In genomic region chr5:177304392-177305119, GRCh38 we compare ENCODE assay signal across 6 cellular contexts. TPM values are rescaled to one million over a fixed set of nuclear protein-coding genes. Genes with fewer than 3 reads are reported as not detected.
DNase-seq lines count a peak whose midpoint lies in the region; ATAC-seq and TF ChIP-seq lines count a peak whose summit lies in the region.

No MANE protein-coding gene starts in this region.

- H3K9me2 ChIP-seq in OCI-LY7 (ENCODE audit: insufficient read depth, low read length) = no peaks in the 10 kb centered on the region

- H3K4me3 ChIP-seq in OCI-LY7 (ENCODE audit: low read depth, low read length, poor library complexity, severe bottlenecking) (peak overlapping the region; percentile 100), fibroblast of the aortic adventitia (ENCODE audit: low read depth, low read length) (peak overlapping the region; percentile 94), tibial nerve (peak overlapping the region; percentile 56 to 94 (median 74))

- H2AFZ ChIP-seq in OCI-LY7 (ENCODE audit: low read length) = no peak overlapping the region

- H4K20me1 ChIP-seq in OCI-LY7 (ENCODE audit: insufficient read depth, low read length) = peaks cover 19% of the 10 kb centered on the region

- no peaks in the 10 kb centered on the region for H3K27me3 ChIP-seq in tibial nerve

- POLR2A ChIA-PET in OCI-LY7 (lab: Charles Lee) = interaction anchor here (0.6 to 1.0 kb wide), 2 partner anchors 71 to 191 kb away, joined by 3 to 4 read pairs; no protein-coding TSS in a partner anchor

- DNase-seq in OCI-LY7 (ENCODE audit: low spot score) (peak; percentile 31), fibroblast of the aortic adventitia (ENCODE audit: low read depth) (peak; percentile 21), tibial nerve (ENCODE audit: low spot score in 2 of 2) (no peak), NCI-H510A (lab: John Stamatoyannopoulos, UW) (no peak)

- H3K9me3 ChIP-seq in OCI-LY7 (ENCODE audit: low read length) (no peaks in the 10 kb centered on the region), tibial nerve (no peaks in the 10 kb centered on the region)

- TF ChIP-seq CTCF in C4-2B (conservative IDR thresholded peaks at IDR 0.05) (no peak), OCI-LY7 (conservative IDR thresholded peaks at IDR 0.05; ENCODE audit: low read length) (no peak), fibroblast of the aortic adventitia (IDR thresholded peaks at IDR 0.05; ENCODE audit: insufficient read depth, low read length) (no peak), tibial nerve (IDR thresholded peaks at IDR 0.05) (no peak)

- peak overlapping the region; percentile 92 for H3K27ac ChIP-seq in C4-2B
- H3K27ac ChIP-seq in OCI-LY7 (ENCODE audit: low read depth, low read length, poor library complexity, severe bottlenecking) = peak overlapping the region; percentile 68
- H3K27ac ChIP-seq in tibial nerve = peak overlapping the region in 2 of 4 donors; percentile 87 to 89

- no TSS peak for BruUV-seq in OCI-LY7 (replicated peaks; lab: Mats Ljungman, UMichigan)

- intact Hi-C loops in OCI-LY7 (cut with micrococcal nuclease; ENCODE audit: unreplicated experiment) = loop anchor here (5.0 to 10.0 kb wide), 3 partner anchors 127 to 657 kb away; partner anchors contain the start of gene TSPAN17

- H3K4me2 ChIP-seq in OCI-LY7 (ENCODE audit: low read length) = peak overlapping the region; percentile 93

- H3K36me3 ChIP-seq in OCI-LY7 (ENCODE audit: insufficient read depth, low read length) = peaks cover 71% of the 10 kb centered on the region
- peaks cover 0 to 45% (median 0%) of the 10 kb centered on the region in 3 donors for H3K36me3 ChIP-seq in tibial nerve

- H3K4me1 ChIP-seq in OCI-LY7 (ENCODE audit: insufficient read depth, low read length, poor library complexity, severe bottlenecking) (peaks cover 78% of the 10 kb centered on the region), tibial nerve (peaks cover 0 to 62% (median 41%) of the 10 kb centered on the region in 4 donors)

- 32 to 40% methylated on average over 17 to 19 of the region's 19 CpGs for WGBS in tibial nerve, 2 donors

- CTCF ChIA-PET in OCI-LY7 (lab: Charles Lee; ENCODE audit: unreplicated experiment) = interaction anchor here (0.5 to 0.6 kb wide), 6 partner anchors 39 to 454 kb away, joined by 3 to 10 read pairs (median 4); no protein-coding TSS in a partner anchor

- TF ChIP-seq EP300 in tibial nerve (IDR thresholded peaks at IDR 0.05) = no peak

- H3K79me2 ChIP-seq in OCI-LY7 (ENCODE audit: insufficient read depth, low read depth, low read length) = peaks cover 41% of the 10 kb centered on the region

- ATAC-seq in GM21723 (IDR thresholded peaks at IDR 0.05; ENCODE audit: unreplicated experiment) = no peak

- TF ChIP-seq POLR2A in tibial nerve (IDR thresholded peaks at IDR 0.05) = no peak

RNA-seq across cellular contexts. Expression of gene PRELID1, which starts 1.0 kb away (rescaled TPM):
- total RNA-seq in OCI-LY7 (2014; rRNA removed; shearing (Covaris generic)) = 217 and 249 TPM in 2 replicates
- 203 and 232 TPM in 2 replicates for total RNA-seq in OCI-LY7 (2022)
- 118 and 120 TPM in 2 replicates for total RNA-seq in fibroblast of the aortic adventitia (ENCODE audit: low replicate concordance)
- 10 to 100 TPM; 52.6 to 87.0 (median 65.2) TPM for total RNA-seq in tibial nerve

RNA-seq across cellular contexts. Expression of gene RAB24, which starts 1.0 kb away (rescaled TPM):
- 25.8 and 43.1 TPM in 2 replicates for total RNA-seq in OCI-LY7 (2014; rRNA removed; shearing (Covaris generic))
- total RNA-seq in OCI-LY7 (2022) = 31.3 and 36.1 TPM in 2 replicates
- 11.6 and 104 TPM in 2 replicates for total RNA-seq in fibroblast of the aortic adventitia (ENCODE audit: low replicate concordance)
- 10 to 100 TPM; 24.1 to 56.7 (median 35.4) TPM for total RNA-seq in tibial nerve

RNA-seq across cellular contexts. Expression of gene MXD3, which starts 7.1 kb away (rescaled TPM):
- total RNA-seq in OCI-LY7 (2014; rRNA removed; shearing (Covaris generic)) = 109 and 130 TPM in 2 replicates
- 81.3 and 105 TPM in 2 replicates for total RNA-seq in OCI-LY7 (2022)
- total RNA-seq in fibroblast of the aortic adventitia (ENCODE audit: low replicate concordance) = 2.6 and 17.5 TPM in 2 replicates
- 10 to 100 TPM in 2 of 4 donors, 1 to 10 TPM in 2; 5.2 to 33.9 (median 14.7) TPM for total RNA-seq in tibial nerve

RNA-seq across cellular contexts. Expression of gene LMAN2, which starts 46.9 kb away (rescaled TPM):
- 144 and 151 TPM in 2 replicates for total RNA-seq in OCI-LY7 (2014; rRNA removed; shearing (Covaris generic))
- total RNA-seq in OCI-LY7 (2022) (103 and 116 TPM in 2 replicates), fibroblast of the aortic adventitia (ENCODE audit: low replicate concordance) (116 and 190 TPM in 2 replicates), tibial nerve (100 to 1,000 TPM; 144 to 179 (median 154) TPM)

RNA-seq across cellular contexts. Expression of gene RGS14, which starts 53.2 kb away (rescaled TPM):
- total RNA-seq in OCI-LY7 (2014; rRNA removed; shearing (Covaris generic)) = 33.0 and 43.3 TPM in 2 replicates
- total RNA-seq in OCI-LY7 (2022) (41.7 and 46.3 TPM in 2 replicates), fibroblast of the aortic adventitia (ENCODE audit: low replicate concordance) (3.1 and 28.9 TPM in 2 replicates), tibial nerve (10 to 100 TPM; 10.2 to 29.6 (median 16.4) TPM)

Comparison
In these comparisons a context has a peak if more than half of its experiments do, and no peak if none do; other contexts are left out.
1. DNase-seq: peak in OCI-LY7 (single experiment) and fibroblast of the aortic adventitia (single experiment); none in tibial nerve (0 of 2) and NCI-H510A (single experiment).
2. Peak in every context shown above with its lines, with median percentiles within 50 percentile points of each other: H3K4me3 ChIP-seq.